ENCODE assay signal across 17 cellular contexts in the genomic region with DNA sequence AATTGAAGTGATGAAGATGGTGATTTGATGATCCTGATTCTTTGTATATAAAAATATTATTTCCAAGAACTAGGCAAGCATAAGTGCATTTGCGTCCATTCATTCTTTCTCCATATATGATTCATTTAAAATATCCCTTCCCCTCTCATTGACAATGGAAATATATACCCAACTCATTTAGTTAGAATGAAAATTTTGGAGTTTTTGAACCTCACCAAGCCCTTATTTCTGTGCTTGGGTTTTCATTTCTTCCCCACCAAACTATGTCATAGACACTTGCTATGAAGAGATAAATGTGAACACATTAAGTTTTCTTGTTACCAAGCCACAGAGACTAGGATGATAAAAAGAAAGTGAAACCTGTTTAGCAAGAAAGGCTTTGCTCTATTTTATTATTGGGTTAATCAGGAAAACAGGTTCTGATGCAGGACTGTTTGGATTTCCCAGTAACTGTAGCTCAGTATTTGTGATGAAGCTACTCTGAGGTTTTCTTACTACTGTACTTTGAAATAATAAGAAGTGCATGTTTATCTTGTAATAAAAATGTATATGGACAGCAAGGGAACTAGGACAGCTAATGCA.
"Had no signal": no experiment of that assay in that cellular context is flagged by ENCODE, and none has a peak within 500 bp of the region (broad histone marks: within the 10 kb centered on the region; RNA-seq: fewer than 3 reads in every experiment).

No MANE protein-coding gene starts in this region.

- H3K4me3 ChIP-seq: adrenal gland, coronary artery, gastrocnemius medialis, heart right ventricle, left ventricle myocardium inferior, testis had no signal

- H3K36me3 Mint-ChIP-seq: memory B cell had no signal

- H3K4me1 ChIP-seq: adrenal gland, gastrocnemius medialis, left ventricle myocardium inferior, testis had no signal

- DNase-seq: activated CD4-positive, alpha-beta T cell treated with anti-CD3 and anti-CD28 coated beads for 4 hours; activated CD8-positive, alpha-beta T cell treated with anti-CD3 and anti-CD28 coated beads, Interleukin-2, amount 10 ng/mL, durations not matched to agents 7 days and 5 days; activated naive CD4-positive, alpha-beta T cell treated with anti-CD3 and anti-CD28 coated beads for 36 hours; adrenal gland; caudate nucleus; effector CD4-positive, alpha-beta T cell; gastrocnemius medialis; heart right ventricle; left ventricle myocardium inferior; nephron progenitor cell; stimulated activated CD4-positive, alpha-beta T cell treated with anti-CD3 and anti-CD28 coated beads, Interleukin-2, amount 100 ng/mL, for 48 hours; testis; WERI-Rb-1 had no signal

- H3K36me3 ChIP-seq: adrenal gland, gastrocnemius medialis, left ventricle myocardium inferior, WERI-Rb-1 had no signal

- H3K27me3 ChIP-seq: adrenal gland, gastrocnemius medialis, heart right ventricle, testis had no signal

- H3K4me3 Mint-ChIP-seq: activated CD8-positive, alpha-beta T cell treated with anti-CD3 and anti-CD28 coated beads, Interleukin-2, amount 10 ng/mL, durations not matched to agents 7 days and 5 days; activated naive CD4-positive, alpha-beta T cell treated with anti-CD3 and anti-CD28 coated beads for 36 hours; memory B cell; nephron progenitor cell; stimulated activated naive CD8-positive, alpha-beta T cell treated with anti-CD3 and anti-CD28 coated beads, Interleukin-15, Interleukin-2, amounts not matched to agents 100 ng/mL and 50 ng/mL, for 24 hours; T-helper 2 cell treated with Interferon-gamma antibody and Interleukin-4, amounts not matched to agents 5 μg/mL and 100 μg/mL, for 36 hours had no signal

- ATAC-seq: activated CD8-positive, alpha-beta T cell treated with anti-CD3 and anti-CD28 coated beads, Interleukin-2, amount 10 ng/mL, durations not matched to agents 7 days and 5 days; gastrocnemius medialis; heart right ventricle had no signal

- H3K9me3 ChIP-seq: adrenal gland, gastrocnemius medialis, heart right ventricle, left ventricle myocardium inferior, testis had no signal

- H3K27ac ChIP-seq: adrenal gland, coronary artery, gastrocnemius medialis, heart right ventricle, left ventricle myocardium inferior, testis, WERI-Rb-1 had no signal

- H3K27ac Mint-ChIP-seq: activated CD8-positive, alpha-beta T cell treated with anti-CD3 and anti-CD28 coated beads, Interleukin-2, amount 10 ng/mL, durations not matched to agents 7 days and 5 days; activated naive CD4-positive, alpha-beta T cell treated with anti-CD3 and anti-CD28 coated beads for 36 hours; memory B cell; nephron progenitor cell; stimulated activated naive CD8-positive, alpha-beta T cell treated with anti-CD3 and anti-CD28 coated beads, Interleukin-15, Interleukin-2, amounts not matched to agents 100 ng/mL and 50 ng/mL, for 24 hours; T-helper 2 cell treated with Interferon-gamma antibody and Interleukin-4, amounts not matched to agents 5 μg/mL and 100 μg/mL, for 36 hours had no signal

- H3K27me3 Mint-ChIP-seq: memory B cell; stimulated activated naive CD8-positive, alpha-beta T cell treated with anti-CD3 and anti-CD28 coated beads, Interleukin-15, Interleukin-2, amounts not matched to agents 100 ng/mL and 50 ng/mL, for 24 hours had no signal

- H3K9me3 Mint-ChIP-seq: activated naive CD4-positive, alpha-beta T cell treated with anti-CD3 and anti-CD28 coated beads for 36 hours; memory B cell; nephron progenitor cell; stimulated activated naive CD8-positive, alpha-beta T cell treated with anti-CD3 and anti-CD28 coated beads, Interleukin-15, Interleukin-2, amounts not matched to agents 100 ng/mL and 50 ng/mL, for 24 hours; T-helper 2 cell treated with Interferon-gamma antibody and Interleukin-4, amounts not matched to agents 5 μg/mL and 100 μg/mL, for 36 hours had no signal
